Comparison of ENCODE assay signal across 7 cellular contexts in genomic region chr2:173210270-173211196, GRCh38.
DNase-seq lines count a peak whose midpoint lies in the region; ATAC-seq and TF ChIP-seq lines count a peak whose summit lies in the region.

No MANE protein-coding gene starts in this region.

- ATAC-seq in HG03442 (IDR thresholded peaks at IDR 0.05; ENCODE audit: unreplicated experiment), result peak; percentile 60
- peak; percentile 66 for ATAC-seq in stimulated activated naive CD8-positive, alpha-beta T cell treated with anti-CD3 and anti-CD28 coated beads, Interleukin-15, Interleukin-2, amounts not matched to agents 100 U/mL and 50 U/mL, for 24 hours

- POLR2A ChIA-PET in activated CD4-positive, alpha-beta memory T cell treated with anti-CD3 and anti-CD28 coated beads, Interleukin-2, amount 10 ng/mL, durations not matched to agents 7 days and 5 days (lab: Charles Lee), result interaction anchor here (0.9 kb wide), 1 partner anchor 9 kb away, joined by 3 read pairs; no protein-coding TSS in a partner anchor

- H3K27ac Mint-ChIP-seq in activated CD4-positive, alpha-beta memory T cell treated with anti-CD3 and anti-CD28 coated beads, Interleukin-2, amount 10 ng/mL, durations not matched to agents 7 days and 5 days, result no peak overlapping the region
- no peak overlapping the region for H3K27ac Mint-ChIP-seq in endothelial cell (ENCODE audit: unreplicated experiment)

- TF ChIP-seq CTCF in GM12872 (IDR thresholded peaks at IDR 0.05; ENCODE audit: insufficient read depth, low read depth, low read length) (peak; percentile 81), endothelial cell (IDR thresholded peaks at IDR 0.05; ENCODE audit: unreplicated experiment) (peak; percentile 71)

- no peaks in the 10 kb centered on the region for H3K27me3 Mint-ChIP-seq in activated CD4-positive, alpha-beta memory T cell treated with anti-CD3 and anti-CD28 coated beads, Interleukin-2, amount 10 ng/mL, durations not matched to agents 7 days and 5 days
- H3K27me3 Mint-ChIP-seq in endothelial cell (ENCODE audit: unreplicated experiment), result no peaks in the 10 kb centered on the region

- CTCF ChIA-PET in activated CD4-positive, alpha-beta memory T cell treated with anti-CD3 and anti-CD28 coated beads, Interleukin-2, amount 10 ng/mL, durations not matched to agents 7 days and 5 days (lab: Charles Lee), result interaction anchor here (0.6 to 7.9 kb wide), 16 partner anchors 9 to 239 kb away, joined by 3 to 168 read pairs (median 4); partner anchors contain the start of gene CDCA7

- no peaks in the 10 kb centered on the region for H3K36me3 ChIP-seq in muscle layer of colon (ENCODE audit: insufficient read depth, low read length)

- peak; percentile 60 to 76 for DNase-seq in NCI-H526 (lab: John Stamatoyannopoulos, UW)
- DNase-seq in activated CD4-positive, alpha-beta memory T cell treated with anti-CD3 and anti-CD28 coated beads, Interleukin-2, amount 10 ng/mL, durations not matched to agents 7 days and 5 days, result peak; percentile 51
- peak; percentile 59 for DNase-seq in endothelial cell (ENCODE audit: low spot score)
- peak; percentile 47 for DNase-seq in stimulated activated naive CD8-positive, alpha-beta T cell treated with anti-CD3 and anti-CD28 coated beads, Interleukin-15, Interleukin-2, amounts not matched to agents 100 U/mL and 50 U/mL, for 24 hours

- no peak overlapping the region for H3K4me3 Mint-ChIP-seq in activated CD4-positive, alpha-beta memory T cell treated with anti-CD3 and anti-CD28 coated beads, Interleukin-2, amount 10 ng/mL, durations not matched to agents 7 days and 5 days
- H3K4me3 Mint-ChIP-seq in endothelial cell (ENCODE audit: unreplicated experiment), result no peak overlapping the region

- H3K4me1 ChIP-seq in muscle layer of colon (ENCODE audit: insufficient read depth, low read length), result peaks cover 70% of the 10 kb centered on the region

- peak overlapping the region; percentile 28 for H3K27ac ChIP-seq in muscle layer of colon (ENCODE audit: low read depth, low read length)

- no peak overlapping the region for H3K9ac ChIP-seq in muscle layer of colon (ENCODE audit: low read length)

- no peaks in the 10 kb centered on the region for H3K4me1 Mint-ChIP-seq in activated CD4-positive, alpha-beta memory T cell treated with anti-CD3 and anti-CD28 coated beads, Interleukin-2, amount 10 ng/mL, durations not matched to agents 7 days and 5 days
- H3K4me1 Mint-ChIP-seq in endothelial cell (ENCODE audit: unreplicated experiment), result no peaks in the 10 kb centered on the region

- H3K4me3 ChIP-seq in muscle layer of colon (ENCODE audit: low read depth in 1 of 2, low read length in 2 of 2), result no peak overlapping the region

- H3K9me3 Mint-ChIP-seq in activated CD4-positive, alpha-beta memory T cell treated with anti-CD3 and anti-CD28 coated beads, Interleukin-2, amount 10 ng/mL, durations not matched to agents 7 days and 5 days, result no peaks in the 10 kb centered on the region
- no peaks in the 10 kb centered on the region for H3K9me3 Mint-ChIP-seq in endothelial cell (ENCODE audit: unreplicated experiment)

- H3K27me3 ChIP-seq in muscle layer of colon (ENCODE audit: control insufficient read depth in 1 of 2, insufficient read depth in 2 of 2, low read length in 2 of 2), result no peaks in the 10 kb centered on the region

- H3K36me3 Mint-ChIP-seq in activated CD4-positive, alpha-beta memory T cell treated with anti-CD3 and anti-CD28 coated beads, Interleukin-2, amount 10 ng/mL, durations not matched to agents 7 days and 5 days (ENCODE audit: low read depth), result peaks cover 3% of the 10 kb centered on the region
- no peaks in the 10 kb centered on the region for H3K36me3 Mint-ChIP-seq in endothelial cell (ENCODE audit: low read depth, unreplicated experiment)

- no peaks in the 10 kb centered on the region for H3K9me3 ChIP-seq in muscle layer of colon (ENCODE audit: low read length)
